In the genomic region with DNA sequence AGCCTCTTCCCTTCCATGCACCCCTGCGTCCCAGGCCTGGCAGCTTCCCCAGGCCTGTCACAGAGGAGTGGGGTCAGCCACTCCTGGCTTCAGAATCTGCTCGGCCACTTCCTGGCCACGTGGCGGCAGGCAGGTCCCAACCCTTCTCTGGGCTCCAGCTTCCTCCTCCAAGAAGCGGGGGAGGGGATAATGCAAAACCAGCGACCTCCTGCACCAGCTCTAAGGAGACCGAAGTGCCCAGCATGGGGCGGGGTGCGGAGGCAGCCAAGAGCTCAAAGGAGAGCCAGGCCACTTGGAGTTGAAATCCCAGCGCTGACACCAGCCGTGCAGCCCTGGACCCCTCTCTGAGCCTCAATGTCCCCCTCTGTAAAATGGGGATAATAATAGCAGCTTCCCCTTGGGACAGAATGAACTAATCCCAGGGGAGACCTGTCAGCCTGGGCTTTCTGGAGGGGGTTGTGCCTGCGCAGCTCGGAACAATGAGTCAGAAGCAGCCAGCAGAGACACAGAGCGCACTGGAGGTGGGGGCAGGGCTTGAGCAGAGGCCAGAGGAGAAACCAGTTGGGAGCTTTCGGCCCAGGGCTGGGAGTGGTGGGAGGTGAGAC, we compare ENCODE assay signal across 9 cellular contexts. TPM values are rescaled to one million over a fixed set of nuclear protein-coding genes. Genes with fewer than 3 reads are reported as not detected.
DNase-seq lines count a peak whose midpoint lies in the region; ATAC-seq and TF ChIP-seq lines count a peak whose summit lies in the region.
"Had no signal": no experiment of that assay in that cellular context is flagged by ENCODE, and none has a peak within 500 bp of the region (broad histone marks: within the 10 kb centered on the region; RNA-seq: fewer than 3 reads in every experiment).

No MANE protein-coding gene starts in this region.

- H3K79me1 ChIP-seq in mesendoderm (ENCODE audit: low read length): no peaks in the 10 kb centered on the region

- H2BK120ac ChIP-seq in mesendoderm (ENCODE audit: low read depth, low read length): no peak overlapping the region

- DNase-seq in GM04503 (ENCODE audit: low read depth) (peak; percentile 26), PC-3 (peak; percentile 74), epidermal melanocyte (ENCODE audit: insufficient read length, low spot score) (peak; percentile 67), mesendoderm (peak; percentile 94), ureter (ENCODE audit: low spot score) (peak; percentile 85), NCI-H748 treated with DMSO at 0.1 percent for 48 hours (lab: John Stamatoyannopoulos, UW) (no peak)
- no peak for DNase-seq in stimulated activated CD4-positive, alpha-beta T cell treated with anti-CD3 and anti-CD28 coated beads, Interleukin-15, amount 100 ng/mL, for 24 hours

- no peaks in the 10 kb centered on the region for H3K9me3 ChIP-seq in PC-3 (ENCODE audit: low read length)

- H2BK15ac ChIP-seq in mesendoderm (replicated peaks; ENCODE audit: low read depth): no peak overlapping the region

- H3K4me3 ChIP-seq in PC-3 (ENCODE audit: low read length) (no peak overlapping the region), mesendoderm (ENCODE audit: low read length) (no peak overlapping the region)

- H3K18ac ChIP-seq in mesendoderm (ENCODE audit: low read length): peak overlapping the region; percentile 7

- intact Hi-C loops in PC-3 (cut with micrococcal nuclease): no loop called here

- no peaks in the 10 kb centered on the region for H3F3A ChIP-seq in PC-3 (ENCODE audit: low read length, unreplicated experiment)

- H3K79me2 ChIP-seq in PC-3 (ENCODE audit: low read length) (no peaks in the 10 kb centered on the region), mesendoderm (ENCODE audit: control insufficient read depth, insufficient read depth, low read length) (no peaks in the 10 kb centered on the region)

- H3K4ac ChIP-seq in mesendoderm (ENCODE audit: low read depth, low read length): peak overlapping the region; percentile 41

- no peak for TF ChIP-seq CTCF in PC-3 (conservative IDR thresholded peaks at IDR 0.05; ENCODE audit: low read depth, low read length)

- no peak overlapping the region for H2AK5ac ChIP-seq in mesendoderm (ENCODE audit: low read length)

- WGBS in mesendoderm (ENCODE audit: extremely low coverage, insufficient coverage, low lambda C conversion rate): no CpG with 5 or more reads among the region's 15 CpGs

- peak overlapping the region; percentile 97 for H3K23ac ChIP-seq in mesendoderm (ENCODE audit: low read length)

- no peaks in the 10 kb centered on the region for H4K20me1 ChIP-seq in PC-3 (ENCODE audit: low read length)

- CTCF ChIA-PET in PC-3 (lab: Charles Lee): interaction anchor here (0.5 kb wide), 1 partner anchor 520 kb away, joined by 9 read pairs; no protein-coding TSS in a partner anchor

- no TSS peak for BruUV-seq in PC-3 (replicated peaks; lab: Mats Ljungman, UMichigan)

- H3K9me2 ChIP-seq in PC-3 (replicated peaks; ENCODE audit: low read length): no peaks in the 10 kb centered on the region

- H3K4me2 ChIP-seq in PC-3 (ENCODE audit: low read length) (peak overlapping the region; percentile 35), mesendoderm (ENCODE audit: low read length) (peak overlapping the region; percentile 10)
- H3K4me2 ChIP-seq: KMS-11 had no signal

- peaks cover 14% of the 10 kb centered on the region for H3K4me1 ChIP-seq in PC-3 (ENCODE audit: insufficient read depth, low read length)
- H3K4me1 ChIP-seq in mesendoderm (ENCODE audit: control insufficient read depth, low read depth, low read length): peaks cover 8% of the 10 kb centered on the region

- peak; percentile 98 for ATAC-seq in PC-3
- no peak for ATAC-seq in GM18868 (IDR thresholded peaks at IDR 0.05; ENCODE audit: unreplicated experiment)

- H4K8ac ChIP-seq in mesendoderm (ENCODE audit: low read depth, low read length): peak overlapping the region; percentile 1

- no peaks in the 10 kb centered on the region for H3K36me3 ChIP-seq in PC-3 (ENCODE audit: low read depth, low read length)
- no peaks in the 10 kb centered on the region for H3K36me3 ChIP-seq in mesendoderm (ENCODE audit: control insufficient read depth, insufficient read depth, low read length)

- H2BK5ac ChIP-seq in mesendoderm (ENCODE audit: low read length): peak overlapping the region; percentile 79

- H3K9ac ChIP-seq in PC-3 (ENCODE audit: low read length) (no peak overlapping the region), mesendoderm (ENCODE audit: low read length) (peak overlapping the region; percentile 62)
- H3K9ac ChIP-seq: KMS-11 had no signal

- H3K27me3 ChIP-seq in PC-3 (ENCODE audit: low read length) (no peaks in the 10 kb centered on the region), mesendoderm (ENCODE audit: insufficient read depth, low read length, poor library complexity) (no peaks in the 10 kb centered on the region)

- H2AFZ ChIP-seq in PC-3 (ENCODE audit: low read length): peak overlapping the region; percentile 62

- H3K56ac ChIP-seq in mesendoderm (ENCODE audit: low read length): peak overlapping the region; percentile 94

- POLR2A ChIA-PET in PC-3 (lab: Charles Lee; ENCODE audit: unreplicated experiment): interaction anchor here (0.6 kb wide), 2 partner anchors 91 to 553 kb away, joined by 3 to 4 read pairs; no protein-coding TSS in a partner anchor

- no peak overlapping the region for H4K5ac ChIP-seq in mesendoderm (ENCODE audit: low read length)

- peak overlapping the region; percentile 74 for H3K27ac ChIP-seq in PC-3 (ENCODE audit: low read length)
- H3K27ac ChIP-seq in mesendoderm (ENCODE audit: low read depth, low read length): peak overlapping the region; percentile 76
- H3K27ac ChIP-seq: KMS-11 had no signal

RNA-seq across cellular contexts. Expression of gene PICK1, which starts 22.8 kb away (rescaled TPM):
- 41.7 and 45.5 TPM in 2 replicates for total RNA-seq in PC-3 (2014; rRNA removed)
- 13.2 TPM for polyA plus RNA-seq in mesendoderm (2013, experiment 1 of 2)
- 11.8 TPM for polyA plus RNA-seq in mesendoderm (2013, experiment 2 of 2)
- 63.2 TPM for total RNA-seq in ureter

RNA-seq across cellular contexts. Expression of gene SLC16A8, which starts 49.6 kb away (rescaled TPM):
- total RNA-seq in PC-3 (2014; rRNA removed) (not detected in 2 replicates), ureter (0.26 TPM)
- polyA plus RNA-seq in mesendoderm (2013, experiment 1 of 2): 0.08 TPM
- 0.20 TPM for polyA plus RNA-seq in mesendoderm (2013, experiment 2 of 2)

RNA-seq across cellular contexts. Expression of gene SOX10, which starts 50.0 kb away (rescaled TPM):
- total RNA-seq in PC-3 (2014; rRNA removed) (1.1 TPM in 1 of 2 replicates, not detected in the other), ureter (1.0 TPM)
- polyA plus RNA-seq in mesendoderm (2013, experiment 1 of 2): 2.7 TPM
- polyA plus RNA-seq in mesendoderm (2013, experiment 2 of 2): 2.7 TPM

Comparison
In these comparisons a context has a peak if more than half of its experiments do, and no peak if none do; other contexts are left out.
1. DNase-seq: peak in GM04503 (single experiment), PC-3 (single experiment), epidermal melanocyte (single experiment), mesendoderm (single experiment) and ureter (single experiment); none in NCI-H748 treated with DMSO at 0.1 percent for 48 hours (single experiment) and stimulated activated CD4-positive, alpha-beta T cell treated with anti-CD3 and anti-CD28 coated beads, Interleukin-15, amount 100 ng/mL, for 24 hours (single experiment).